Comparison of ENCODE assay signal across 40 cellular contexts in genomic region chr16:48788475-48788874, GRCh38.
"Had no signal": no experiment of that assay in that cellular context is flagged by ENCODE, and none has a peak within 500 bp of the region (broad histone marks: within the 10 kb centered on the region; RNA-seq: fewer than 3 reads in every experiment).

No MANE protein-coding gene starts in this region.

- H3K27ac Mint-ChIP-seq: activated naive CD4-positive, alpha-beta T cell treated with anti-CD3 and anti-CD28 coated beads for 36 hours; activated naive CD4-positive, alpha-beta T cell treated with anti-CD3 and anti-CD28 coated beads, Interleukin-2, amount 10 ng/mL, durations not matched to agents 7 days and 5 days; activated naive CD4-positive, alpha-beta T cell treated with anti-CD3 and anti-CD28 coated beads, Interleukin-2, amount 50 U/mL, for 24 hours; activated naive CD4-positive, alpha-beta T cell treated with anti-CD3 and anti-CD28 coated beads, Interleukin-2, amount 50 U/mL, for 72 hours; activated naive CD8-positive, alpha-beta T cell; activated naive CD8-positive, alpha-beta T cell treated with anti-CD3 and anti-CD28 coated beads for 36 hours; activated naive CD8-positive, alpha-beta T cell treated with anti-CD3 and anti-CD28 coated beads, Interleukin-2, amount 10 ng/mL, durations not matched to agents 7 days and 5 days; activated naive CD8-positive, alpha-beta T cell treated with anti-CD3 and anti-CD28 coated beads, Interleukin-2, amount 50 U/mL, for 24 hours; activated T-cell treated with anti-CD3 and anti-CD28 coated beads, Interleukin-2, amount 50 U/mL, for 24 hours; activated T-cell treated with anti-CD3 and anti-CD28 coated beads, Interleukin-2, amount 50 U/mL, for 72 hours; activated T-helper 1 cell treated with anti-CD3 and anti-CD28 coated beads, Interleukin-12 subunit alpha, Interleukin-12 subunit beta, Interleukin-2, Interleukin-4 antibody, amounts not matched to agents 30 ng/mL and 10 ng/mL and 1 ng/mL, durations not matched to agents 14 hours and 24 hours and 36 hours; activated T-helper 17 cell treated with anti-CD3 and anti-CD28 coated beads, Interleukin-2, amount 50 U/mL, for 72 hours; activated T-helper 2 cell treated with anti-CD3 and anti-CD28 coated beads, Interferon-gamma antibody, Interleukin-2, Interleukin-4, amounts not matched to agents 10 μg/mL and 5 μg/mL and 100 μg/mL, durations not matched to agents 14 hours and 24 hours and 36 hours; brain had no signal

- H3K9me3 ChIP-seq: adrenal gland, ascending aorta, body of pancreas had no signal

- H3K27me3 ChIP-seq: adrenal gland, ascending aorta, body of pancreas, brain microvascular endothelial cell, breast epithelium, cardiac muscle cell had no signal

- FAIRE-seq: bronchial epithelial cell had no signal

- H3K36me3 ChIP-seq: adrenal gland, ascending aorta, brain microvascular endothelial cell, breast epithelium, cardiac muscle cell had no signal

- H3K27me3 Mint-ChIP-seq: activated naive CD4-positive, alpha-beta T cell treated with anti-CD3 and anti-CD28 coated beads, Interleukin-2, amount 10 ng/mL, durations not matched to agents 7 days and 5 days; activated naive CD4-positive, alpha-beta T cell treated with anti-CD3 and anti-CD28 coated beads, Interleukin-2, amount 50 U/mL, for 24 hours; activated naive CD8-positive, alpha-beta T cell; activated naive CD8-positive, alpha-beta T cell treated with anti-CD3 and anti-CD28 coated beads for 36 hours; activated naive CD8-positive, alpha-beta T cell treated with anti-CD3 and anti-CD28 coated beads, Interleukin-2, amount 10 ng/mL, durations not matched to agents 7 days and 5 days; activated T-cell treated with anti-CD3 and anti-CD28 coated beads, Interleukin-2, amount 50 U/mL, for 24 hours; activated T-helper 17 cell treated with anti-CD3 and anti-CD28 coated beads, Interleukin-2, amount 50 U/mL, for 72 hours had no signal

- H3K27ac ChIP-seq: adrenal gland, ascending aorta, body of pancreas, brain microvascular endothelial cell, breast epithelium, cardiac muscle cell had no signal

- H3K4me1 ChIP-seq: adrenal gland, ascending aorta, body of pancreas, breast epithelium had no signal

- H3K36me3 Mint-ChIP-seq: activated naive CD4-positive, alpha-beta T cell treated with anti-CD3 and anti-CD28 coated beads, Interleukin-2, amount 10 ng/mL, durations not matched to agents 7 days and 5 days; activated naive CD4-positive, alpha-beta T cell treated with anti-CD3 and anti-CD28 coated beads, Interleukin-2, amount 50 U/mL, for 24 hours; activated naive CD4-positive, alpha-beta T cell treated with anti-CD3 and anti-CD28 coated beads, Interleukin-2, amount 50 U/mL, for 72 hours; activated naive CD8-positive, alpha-beta T cell; activated naive CD8-positive, alpha-beta T cell treated with anti-CD3 and anti-CD28 coated beads for 36 hours; activated naive CD8-positive, alpha-beta T cell treated with anti-CD3 and anti-CD28 coated beads, Interleukin-2, amount 10 ng/mL, durations not matched to agents 7 days and 5 days; brain had no signal

- ATAC-seq: activated naive CD4-positive, alpha-beta T cell treated with anti-CD3 and anti-CD28 coated beads, Interleukin-2, amount 50 U/mL, for 72 hours; activated naive CD8-positive, alpha-beta T cell treated with anti-CD3 and anti-CD28 coated beads, Interleukin-2, amount 50 U/mL, for 24 hours; activated T-cell treated with anti-CD3 and anti-CD28 coated beads, Interleukin-2, amount 50 U/mL, for 4 hours; activated T-cell treated with anti-CD3 and anti-CD28 coated beads, Interleukin-2, amount 50 U/mL, for 72 hours; activated T-helper 17 cell treated with anti-CD3 and anti-CD28 coated beads, Interleukin-2, amount 50 U/mL, for 72 hours; body of pancreas had no signal

- H3K4me3 ChIP-seq: adrenal gland, ascending aorta, body of pancreas, breast epithelium, cardiac muscle cell had no signal

- H3K4me1 Mint-ChIP-seq: activated naive CD4-positive, alpha-beta T cell treated with anti-CD3 and anti-CD28 coated beads, Interleukin-2, amount 10 ng/mL, durations not matched to agents 7 days and 5 days; activated naive CD4-positive, alpha-beta T cell treated with anti-CD3 and anti-CD28 coated beads, Interleukin-2, amount 50 U/mL, for 24 hours; activated naive CD8-positive, alpha-beta T cell treated with anti-CD3 and anti-CD28 coated beads for 36 hours; activated naive CD8-positive, alpha-beta T cell treated with anti-CD3 and anti-CD28 coated beads, Interleukin-2, amount 10 ng/mL, durations not matched to agents 7 days and 5 days; activated naive CD8-positive, alpha-beta T cell treated with anti-CD3 and anti-CD28 coated beads, Interleukin-2, amount 50 U/mL, for 24 hours; activated T-helper 17 cell treated with anti-CD3 and anti-CD28 coated beads, Interleukin-2, amount 50 U/mL, for 72 hours; brain; central memory CD8-positive, alpha-beta T cell had no signal

- H3K4me3 Mint-ChIP-seq: activated naive CD4-positive, alpha-beta T cell treated with anti-CD3 and anti-CD28 coated beads for 36 hours; activated naive CD4-positive, alpha-beta T cell treated with anti-CD3 and anti-CD28 coated beads, Interleukin-2, amount 10 ng/mL, durations not matched to agents 7 days and 5 days; activated naive CD4-positive, alpha-beta T cell treated with anti-CD3 and anti-CD28 coated beads, Interleukin-2, amount 50 U/mL, for 24 hours; activated naive CD8-positive, alpha-beta T cell; activated naive CD8-positive, alpha-beta T cell treated with anti-CD3 and anti-CD28 coated beads for 36 hours; activated naive CD8-positive, alpha-beta T cell treated with anti-CD3 and anti-CD28 coated beads, Interleukin-2, amount 10 ng/mL, durations not matched to agents 7 days and 5 days; activated naive CD8-positive, alpha-beta T cell treated with anti-CD3 and anti-CD28 coated beads, Interleukin-2, amount 50 U/mL, for 24 hours; activated T-cell treated with anti-CD3 and anti-CD28 coated beads, Interleukin-2, amount 50 U/mL, for 24 hours; activated T-cell treated with anti-CD3 and anti-CD28 coated beads, Interleukin-2, amount 50 U/mL, for 4 hours; activated T-cell treated with anti-CD3 and anti-CD28 coated beads, Interleukin-2, amount 50 U/mL, for 72 hours; activated T-helper 1 cell treated with anti-CD3 and anti-CD28 coated beads, Interleukin-12 subunit alpha, Interleukin-12 subunit beta, Interleukin-2, Interleukin-4 antibody, amounts not matched to agents 30 ng/mL and 10 ng/mL and 1 ng/mL, durations not matched to agents 14 hours and 24 hours and 36 hours; activated T-helper 17 cell treated with anti-CD3 and anti-CD28 coated beads, Interleukin-2, amount 50 U/mL, for 72 hours; brain; central memory CD8-positive, alpha-beta T cell had no signal

- H3K9me3 Mint-ChIP-seq: activated naive CD8-positive, alpha-beta T cell treated with anti-CD3 and anti-CD28 coated beads, Interleukin-2, amount 50 U/mL, for 24 hours had no signal

- DNase-seq: activated effector memory CD4-positive, alpha-beta T cell treated with anti-CD3 and anti-CD28 coated beads, Interleukin-2, amount 50 U/mL, for 16 hours; activated effector memory CD4-positive, alpha-beta T cell treated with Interleukin-2 at 50 U/mL for 16 hours; activated gamma-delta T cell; activated gamma-delta T cell treated with Interleukin-2 at 50 U/mL for 16 hours; activated naive CD4-positive, alpha-beta T cell; activated naive CD4-positive, alpha-beta T cell treated with anti-CD3 and anti-CD28 coated beads for 36 hours; activated naive CD4-positive, alpha-beta T cell treated with anti-CD3 and anti-CD28 coated beads, Interleukin-2, amount 10 ng/mL, durations not matched to agents 7 days and 5 days; activated naive CD4-positive, alpha-beta T cell treated with anti-CD3 and anti-CD28 coated beads, Interleukin-2, amount 50 U/mL, for 16 hours; activated naive CD4-positive, alpha-beta T cell treated with Interleukin-2 at 50 U/mL for 16 hours; activated naive CD8-positive, alpha-beta T cell treated with anti-CD3 and anti-CD28 coated beads for 36 hours; activated naive CD8-positive, alpha-beta T cell treated with anti-CD3 and anti-CD28 coated beads, Interleukin-2, amount 10 ng/mL, durations not matched to agents 7 days and 5 days; activated naive CD8-positive, alpha-beta T cell treated with anti-CD3 and anti-CD28 coated beads, Interleukin-2, amount 50 U/mL, for 24 hours; activated T-cell treated with anti-CD3 and anti-CD28 coated beads for 4 hours; activated T-cell treated with anti-CD3 and anti-CD28 coated beads, Interleukin-2, amount 50 U/mL, for 1 hour; activated T-cell treated with anti-CD3 and anti-CD28 coated beads, Interleukin-2, amount 50 U/mL, for 24 hours; activated T-cell treated with anti-CD3 and anti-CD28 coated beads, Interleukin-2, amount 50 U/mL, for 4 hours; activated T-cell treated with anti-CD3 and anti-CD28 coated beads, Interleukin-2, amount 50 U/mL, for 48 hours; activated T-cell treated with anti-CD3 and anti-CD28 coated beads, Interleukin-2, amount 50 U/mL, for 72 hours; adrenal gland; amniotic stem cell; amygdala; anterior cingulate cortex; aorta; body of pancreas; brain microvascular endothelial cell; caudate nucleus; central memory CD4-positive, alpha-beta T cell; cerebellar nuclear complex had no signal
